In the genomic region with DNA sequence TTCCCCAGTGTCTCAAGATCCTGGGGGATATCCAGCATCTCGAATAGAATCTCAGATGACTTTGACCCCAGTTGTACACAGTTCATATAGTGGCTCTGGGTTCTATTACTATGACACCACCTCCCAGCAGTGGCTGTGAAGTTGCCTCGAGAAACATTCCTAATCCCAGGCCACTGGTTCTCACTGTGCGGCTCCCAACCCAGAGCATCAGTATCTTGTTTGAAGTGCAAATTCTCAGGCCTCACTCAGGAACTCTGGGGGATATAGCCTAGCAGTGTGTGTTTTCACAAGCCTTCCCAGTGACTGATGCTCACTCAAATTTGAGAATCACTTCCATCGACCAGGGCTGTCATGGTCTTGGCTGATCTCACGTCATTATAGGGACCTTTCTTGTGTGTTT, we compare ENCODE assay signal across 28 cellular contexts.
"Had no signal": no experiment of that assay in that cellular context is flagged by ENCODE, and none has a peak within 500 bp of the region (broad histone marks: within the 10 kb centered on the region; RNA-seq: fewer than 3 reads in every experiment).

No MANE protein-coding gene starts in this region.

- H3K27me3 Mint-ChIP-seq: progenitor cell of endocrine pancreas had no signal

- H3K27ac Mint-ChIP-seq: naive thymus-derived CD4-positive, alpha-beta T cell; natural killer cell treated with Interleukin-12 subunit alpha and Interleukin-12 subunit beta and Interleukin-15 and Interleukin-18, amount 100 ng/mL, for 72 hours; progenitor cell of endocrine pancreas; stimulated activated effector memory CD8-positive, alpha-beta T cell treated with anti-CD3 and anti-CD28 coated beads, Interleukin-12 subunit alpha, Interleukin-12 subunit beta, amount 100 ng/mL, for 72 hours; stimulated activated naive CD8-positive, alpha-beta T cell treated with anti-CD3 and anti-CD28 coated beads, Interleukin-15, Interleukin-2, amounts not matched to agents 100 ng/mL and 50 ng/mL, for 24 hours had no signal

- H3K4me1 ChIP-seq: heart left ventricle, left lung, lower lobe of right lung, right atrium auricular region, suprapubic skin, tibial artery, upper lobe of right lung, uterus had no signal

- H3K4me3 Mint-ChIP-seq: naive thymus-derived CD4-positive, alpha-beta T cell; natural killer cell treated with Interleukin-12 subunit alpha and Interleukin-12 subunit beta and Interleukin-15 and Interleukin-18, amount 100 ng/mL, for 72 hours; stimulated activated effector memory CD8-positive, alpha-beta T cell treated with anti-CD3 and anti-CD28 coated beads, Interleukin-12 subunit alpha, Interleukin-12 subunit beta, amount 100 ng/mL, for 72 hours; stimulated activated naive CD8-positive, alpha-beta T cell treated with anti-CD3 and anti-CD28 coated beads, Interleukin-15, Interleukin-2, amounts not matched to agents 100 ng/mL and 50 ng/mL, for 24 hours had no signal

- H3K9me3 ChIP-seq: heart left ventricle, left lung, lower lobe of right lung, mucosa of descending colon, ovary, right atrium auricular region, suprapubic skin, thoracic aorta, tibial artery, upper lobe of right lung, uterus had no signal

- H3K27ac ChIP-seq: heart left ventricle, left lung, lower lobe of right lung, ovary, right atrium auricular region, skin epidermis, suprapubic skin, thoracic aorta, tibial artery, upper lobe of right lung, uterus had no signal

- H3K36me3 Mint-ChIP-seq: naive thymus-derived CD4-positive, alpha-beta T cell; natural killer cell treated with Interleukin-12 subunit alpha and Interleukin-12 subunit beta and Interleukin-15 and Interleukin-18, amount 100 ng/mL, for 72 hours; stimulated activated effector memory CD8-positive, alpha-beta T cell treated with anti-CD3 and anti-CD28 coated beads, Interleukin-12 subunit alpha, Interleukin-12 subunit beta, amount 100 ng/mL, for 72 hours had no signal

- ATAC-seq: heart left ventricle; left colon; left lung; lower lobe of right lung; mucosa of descending colon; naive thymus-derived CD4-positive, alpha-beta T cell; sciatic nerve; stimulated activated effector memory CD8-positive, alpha-beta T cell treated with anti-CD3 and anti-CD28 coated beads, Interleukin-12 subunit alpha, Interleukin-12 subunit beta, amount 100 ng/mL, for 72 hours; upper lobe of right lung had no signal

- H3K4me3 ChIP-seq: heart left ventricle, left lung, lower lobe of right lung, mucosa of descending colon, ovary, right atrium auricular region, skin epidermis, suprapubic skin, thoracic aorta, tibial artery, upper lobe of right lung, uterus had no signal

- H3K27me3 ChIP-seq: heart left ventricle, left lung, ovary, right atrium auricular region, suprapubic skin, tibial artery, upper lobe of right lung, uterus had no signal

- DNase-seq: heart left ventricle; hypothalamus; kidney; left colon; left lung; lower lobe of right lung; mammary epithelial cell; midbrain; mucosa of descending colon; naive thymus-derived CD4-positive, alpha-beta T cell; ovary; stimulated activated CD4-positive, alpha-beta T cell treated with anti-CD3 and anti-CD28 coated beads, Interleukin-12 subunit alpha, Interleukin-12 subunit beta, amount 100 ng/mL, for 4 hours; stimulated activated CD4-positive, alpha-beta T cell treated with anti-CD3 and anti-CD28 coated beads, Interleukin-15, amount 100 ng/mL, for 24 hours; stimulated activated CD4-positive, alpha-beta T cell treated with anti-CD3 and anti-CD28 coated beads, Interleukin-4, amount 100 ng/mL, for 24 hours; stimulated activated naive CD4-positive, alpha-beta T cell; tibial artery; trophoblast cell; upper lobe of right lung; uterus had no signal

- H3K4me1 Mint-ChIP-seq: stimulated activated effector memory CD8-positive, alpha-beta T cell treated with anti-CD3 and anti-CD28 coated beads, Interleukin-12 subunit alpha, Interleukin-12 subunit beta, amount 100 ng/mL, for 72 hours had no signal

- FAIRE-seq: kidney had no signal

- H3K36me3 ChIP-seq: heart left ventricle, left lung, lower lobe of right lung, ovary, right atrium auricular region, suprapubic skin, thoracic aorta, tibial artery, upper lobe of right lung, uterus had no signal
